ENCODE assay signal across 9 cellular contexts in genomic region chr11:114091791-114092397, GRCh38. TPM values are rescaled to one million over a fixed set of nuclear protein-coding genes. Genes with fewer than 3 reads are reported as not detected.
DNase-seq lines count a peak whose midpoint lies in the region; ATAC-seq and TF ChIP-seq lines count a peak whose summit lies in the region.
"Had no signal": no experiment of that assay in that cellular context is flagged by ENCODE, and none has a peak within 500 bp of the region (broad histone marks: within the 10 kb centered on the region; RNA-seq: fewer than 3 reads in every experiment).

No MANE protein-coding gene starts in this region.

- H3K9ac ChIP-seq in endodermal cell (ENCODE audit: extremely low read depth, low read length, poor library complexity, severe bottlenecking) = no peak overlapping the region

- TF ChIP-seq POLR2A in thyroid gland (IDR thresholded peaks at IDR 0.05) = no peak

- no peaks in the 10 kb centered on the region for H3K9me3 ChIP-seq in Panc1 (ENCODE audit: control insufficient read depth, insufficient read depth, low read depth, low read length)
- no peaks in the 10 kb centered on the region for H3K9me3 ChIP-seq in endodermal cell (ENCODE audit: control insufficient read depth, low read length)
- H3K9me3 ChIP-seq in thyroid gland = no peaks in the 10 kb centered on the region

- H3K27me3 ChIP-seq in Panc1 (ENCODE audit: control insufficient read depth, insufficient read depth, low read length) (0 out of 2 replicates have a peak, but pooled peaks cover 2% of the 10 kb centered on the region), endodermal cell (ENCODE audit: control insufficient read depth, insufficient read depth, low read length, poor library complexity, severe bottlenecking) (peaks cover 5% of the 10 kb centered on the region), thyroid gland (no peaks in the 10 kb centered on the region)

- WGBS in endodermal cell (ENCODE audit: insufficient coverage in 1 of 2, insufficient read length in 1 of 2), 2 experiments = 56 to 75% methylated on average over 15 of the region's 15 CpGs
- WGBS in thyroid gland, 2 donors = 52 to 61% methylated on average over 15 of the region's 15 CpGs

- H3K4me1 Mint-ChIP-seq in endodermal cell = peaks cover 15% of the 10 kb centered on the region
- H3K4me1 Mint-ChIP-seq in nephron progenitor cell = peaks cover 87% of the 10 kb centered on the region

- H3K9me3 Mint-ChIP-seq in endodermal cell = peaks cover 1% of the 10 kb centered on the region
- H3K9me3 Mint-ChIP-seq in nephron progenitor cell = peaks cover 9% of the 10 kb centered on the region

- H3K36me3 ChIP-seq in Panc1 (ENCODE audit: control insufficient read depth, insufficient read depth, low read length) (no peaks in the 10 kb centered on the region), endodermal cell (ENCODE audit: control insufficient read depth, insufficient read depth, low read length) (no peaks in the 10 kb centered on the region), thyroid gland (peaks cover 0 to 5% of the 10 kb centered on the region in 2 donors)

- TF ChIP-seq CTCF in Panc1 (IDR thresholded peaks at IDR 0.05) (no peak), endodermal cell (conservative IDR thresholded peaks at IDR 0.05) (no peak), nephron progenitor cell (IDR thresholded peaks at IDR 0.05) (no peak), thyroid gland (IDR thresholded peaks at IDR 0.05) (no peak)

- H3K4me3 ChIP-seq in Panc1 (ENCODE audit: low read depth in 2 of 2, low read length in 2 of 2) = no peak overlapping the region
- no peak overlapping the region for H3K4me3 ChIP-seq in endodermal cell (ENCODE audit: low read length)
- peak overlapping the region in 1 of 3 donors; percentile 2 for H3K4me3 ChIP-seq in thyroid gland (replicated peaks in 1 of 3)

- ATAC-seq in Panc1 = peak; percentile 56; the same call in 1 of the 2 replicates

- DNase-seq in Panc1 (ENCODE audit: low read depth, low spot score) (no peak), endodermal cell (peak; percentile 57), nephron progenitor cell (peak; percentile 63), thyroid gland (no peak), HEK293T (ENCODE audit: extremely low spot score) (no peak), DMS 273 treated with DMSO at 0.1 percent for 48 hours (lab: John Stamatoyannopoulos, UW) (no peak), AG08396 (ENCODE audit: low spot score) (no peak), germinal center (ENCODE audit: low spot score) (no peak)
- DNase-seq: NCI-H446 had no signal

- intact Hi-C loops in Panc1 (cut with micrococcal nuclease; ENCODE audit: unreplicated experiment) = no loop called here
- intact Hi-C loops in thyroid gland (cut with DNase I) = no loop called here

- H3K27ac Mint-ChIP-seq in endodermal cell (peak overlapping the region; percentile 45), nephron progenitor cell (peak overlapping the region; percentile 99)

- H3K4me1 ChIP-seq in Panc1 (ENCODE audit: control insufficient read depth, insufficient read depth, low read length) = no peaks in the 10 kb centered on the region
- peaks cover 3% of the 10 kb centered on the region for H3K4me1 ChIP-seq in endodermal cell (ENCODE audit: control insufficient read depth, insufficient read depth, low read length)
- peaks cover 90 to 95% of the 10 kb centered on the region in 2 donors for H3K4me1 ChIP-seq in thyroid gland

- CTCF ChIA-PET in Panc1 (lab: Charles Lee) = no interaction called here
- CTCF ChIA-PET in HEK293T (lab: Yijun Ruan, JAX) = no interaction called here

- no TSS peak for BruUV-seq in Panc1 (replicated peaks; lab: Mats Ljungman, UMichigan)

- H3K4me3 Mint-ChIP-seq in endodermal cell (no peak overlapping the region), nephron progenitor cell (peak overlapping the region; percentile 71)

- H3K27ac ChIP-seq in Panc1 (ENCODE audit: low read length) (no peak overlapping the region), endodermal cell (ENCODE audit: low read depth, low read length) (peak overlapping the region; percentile 96), thyroid gland (peak overlapping the region; percentile 57 to 97 (median 97))

- H3K36me3 Mint-ChIP-seq in endodermal cell (ENCODE audit: low read depth) (no peaks in the 10 kb centered on the region), nephron progenitor cell (ENCODE audit: low read depth) (peaks cover 10% of the 10 kb centered on the region)

- H3K27me3 Mint-ChIP-seq in endodermal cell (ENCODE audit: insufficient read depth) (peaks cover 48% of the 10 kb centered on the region), nephron progenitor cell (ENCODE audit: low read depth, poor library complexity) (peaks cover 3% of the 10 kb centered on the region)

- POLR2A ChIA-PET in Panc1 (lab: Charles Lee) (no interaction called here), HEK293T (lab: Yijun Ruan, JAX) (no interaction called here)

- in situ Hi-C loops in Panc1 (cut with HindIII; ENCODE audit: low pct_unique_long_range_greater_than_20kb, low sequenced_read_pairs) = no loop called here

TF ChIP-seq in HEK293T, 16 proteins besides CTCF, POLR2A, EP300 and RAD21:
- no peak for TF ChIP-seq FOXM1 (IDR thresholded peaks at IDR 0.05; ENCODE audit: borderline replicate concordance)
- TF ChIP-seq ZNF384 (IDR thresholded peaks at IDR 0.05) = no peak
- no peak for TF ChIP-seq PKNOX1 (IDR thresholded peaks at IDR 0.05)
- TF ChIP-seq BHLHE40 (IDR thresholded peaks at IDR 0.05; ENCODE audit: borderline replicate concordance) = no peak
- no peak for TF ChIP-seq NFRKB (IDR thresholded peaks at IDR 0.05)
- no peak for TF ChIP-seq SP1 (IDR thresholded peaks at IDR 0.05)
- no peak for TF ChIP-seq FOXA1 (IDR thresholded peaks at IDR 0.05)
- TF ChIP-seq ARNT (IDR thresholded peaks at IDR 0.05) = no peak
- TF ChIP-seq LEF1 (IDR thresholded peaks at IDR 0.05; ENCODE audit: borderline replicate concordance) = no peak
TF ChIP-seq in HEK293T: peak in this region for 0.

RNA-seq across cellular contexts. Expression of gene ZBTB16, which starts 32.4 kb away (rescaled TPM):
- total RNA-seq in Panc1 (2021; ENCODE audit: unreplicated experiment) (0.21 TPM), endodermal cell (1 to 10 TPM; 4.1 to 5.8 TPM), thyroid gland (100 to 1,000 TPM; 157 to 385 (median 177) TPM)
- polyA plus RNA-seq in Panc1 (2012; ENCODE audit: insufficient read length) = not detected
- polyA plus RNA-seq in endodermal cell (2013, experiment 1 of 2) = 16.5 TPM
- 16.8 TPM for polyA plus RNA-seq in endodermal cell (2013, experiment 2 of 2)

Comparison
In these comparisons a context has a peak if more than half of its experiments do, and no peak if none do; other contexts are left out.
1. DNase-seq: peak in endodermal cell (single experiment) and nephron progenitor cell (single experiment); none in Panc1 (single experiment), thyroid gland (0 of 2), HEK293T (single experiment), DMS 273 treated with DMSO at 0.1 percent for 48 hours (single experiment), AG08396 (single experiment) and germinal center (single experiment).
2. RNA of gene ZBTB16, which starts 32.4 kb away (total RNA-seq): 157 to 385 TPM in thyroid gland; 4.1 to 5.8 TPM in endodermal cell and 0.21 TPM in Panc1 (single experiment); every median in the first group is over 10 times any median in the second.